In genomic region chr15:82046668-82047492, GRCh38 we compare ENCODE assay signal across 8 cellular contexts. TPM values are rescaled to one million over a fixed set of nuclear protein-coding genes. Genes with fewer than 3 reads are reported as not detected.
DNase-seq lines count a peak whose midpoint lies in the region; ATAC-seq and TF ChIP-seq lines count a peak whose summit lies in the region.

No MANE protein-coding gene starts in this region.

- TF ChIP-seq POLR2A in adrenal gland (IDR thresholded peaks at IDR 0.05) (peak; percentile 28 to 64), prostate gland (IDR thresholded peaks at IDR 0.05) (no peak)

- TF ChIP-seq CTCF in GM12864 (IDR thresholded peaks at IDR 0.05; ENCODE audit: low read depth, low read length, missing control alignments), result peak; percentile 53
- peak; percentile 21 to 76 (median 50) for TF ChIP-seq CTCF in adrenal gland (IDR thresholded peaks at IDR 0.05)
- peak; percentile 81 for TF ChIP-seq CTCF in left ventricle myocardium inferior (IDR thresholded peaks at IDR 0.05; ENCODE audit: borderline replicate concordance)
- TF ChIP-seq CTCF in prostate gland (IDR thresholded peaks at IDR 0.05), result peak; percentile 38 to 74 (median 64)

- H3K4me1 ChIP-seq in adrenal gland (replicated peaks in 1 of 2), result peaks cover 3 to 20% of the 10 kb centered on the region in 2 donors
- peaks cover 53% of the 10 kb centered on the region for H3K4me1 ChIP-seq in left ventricle myocardium inferior
- no peaks in the 10 kb centered on the region for H3K4me1 ChIP-seq in prostate gland (replicated peaks)

- no peaks in the 10 kb centered on the region for H3K9me3 ChIP-seq in adrenal gland (replicated peaks in 1 of 3)
- H3K9me3 ChIP-seq in left ventricle myocardium inferior (replicated peaks), result no peaks in the 10 kb centered on the region
- H3K9me3 ChIP-seq in prostate gland, result no peaks in the 10 kb centered on the region

- WGBS in adrenal gland, 4 donors, result 0% methylated on average over 17 to 119 of the region's 119 CpGs; no CpG with 5 or more reads in 1 of the 4 donors
- under 1% methylated on average over 62 of the region's 119 CpGs for WGBS in prostate gland

- no peaks in the 10 kb centered on the region for H3K36me3 ChIP-seq in adrenal gland (replicated peaks in 1 of 2)
- H3K36me3 ChIP-seq in left ventricle myocardium inferior, result peaks cover 11% of the 10 kb centered on the region
- H3K36me3 ChIP-seq in prostate gland, result no peaks in the 10 kb centered on the region

- ATAC-seq in HG02623 (IDR thresholded peaks at IDR 0.05; ENCODE audit: unreplicated experiment), result peak; percentile 65

- DNase-seq in GM12864 (ENCODE audit: low read depth) (peak; percentile 56), NCI-H1092 treated with DMSO at 0.1 percent for 48 hours (lab: John Stamatoyannopoulos, UW) (peak; percentile 86), SW480 (ENCODE audit: low spot score) (peak; percentile 76), adrenal gland (peak; percentile 80 to 90 (median 87)), left ventricle myocardium inferior (peak; percentile 93), prostate gland (ENCODE audit: low spot score) (peak; percentile 76), ureter (ENCODE audit: low spot score) (peak; percentile 87)

- intact Hi-C loops in adrenal gland (cut with DNase I), result no loop called here
- intact Hi-C loops in left ventricle myocardium inferior (cut with micrococcal nuclease), result no loop called here
- intact Hi-C loops in prostate gland (cut with DNase I), result loop anchor here (5.0 to 10.0 kb wide), 5 partner anchors 80 to 732 kb away; no protein-coding TSS in a partner anchor

- H3K27ac ChIP-seq in adrenal gland (peak overlapping the region in 4 of 5 donors; percentile 73 to 95 (median 84)), left ventricle myocardium inferior (replicated peaks) (peak overlapping the region; percentile 99), prostate gland (peak overlapping the region; percentile 87 to 91)

- H3K4me3 ChIP-seq in GM12864 (ENCODE audit: low read depth, low read length), result peak overlapping the region; percentile 59
- H3K4me3 ChIP-seq in adrenal gland, result peak overlapping the region; percentile 22 to 92 (median 68)
- peak overlapping the region; percentile 96 for H3K4me3 ChIP-seq in left ventricle myocardium inferior
- H3K4me3 ChIP-seq in prostate gland, result peak overlapping the region; percentile 65 to 79

- H3K27me3 ChIP-seq in adrenal gland (no peaks in the 10 kb centered on the region), left ventricle myocardium inferior (ENCODE audit: low read depth) (no peaks in the 10 kb centered on the region), prostate gland (replicated peaks; ENCODE audit: insufficient read depth) (no peaks in the 10 kb centered on the region)

RNA-seq across cellular contexts. Expression of gene MEX3B, which starts 1.1 kb away (rescaled TPM):
- total RNA-seq in adrenal gland (1 to 10 TPM in 3 of 8 donors, under 1 TPM in 5; 0.42 to 1.6 (median 0.96) TPM), left ventricle myocardium inferior (2.5 TPM), prostate gland (10 to 100 TPM in 1 of 2 donors, under 1 TPM in 1; 0.73 to 47.6 TPM), ureter (0.55 TPM)
- polyA plus RNA-seq in adrenal gland, result under 1 TPM; 0.22 to 0.80 (median 0.44) TPM

Comparison
In these comparisons a context has a peak if more than half of its experiments do, and no peak if none do; other contexts are left out.
1. Peak in every context shown above with its lines: DNase-seq, ATAC-seq, H3K4me3 ChIP-seq and H3K27ac ChIP-seq.